18 cellular contexts compared by ENCODE assay signal in genomic region chr5:151200913-151201445, GRCh38. TPM values are rescaled to one million over a fixed set of nuclear protein-coding genes. Genes with fewer than 3 reads are reported as not detected.
DNase-seq lines count a peak whose midpoint lies in the region; ATAC-seq and TF ChIP-seq lines count a peak whose summit lies in the region.
"Had no signal": no experiment of that assay in that cellular context is flagged by ENCODE, and none has a peak within 500 bp of the region (broad histone marks: within the 10 kb centered on the region; RNA-seq: fewer than 3 reads in every experiment).

No MANE protein-coding gene starts in this region.

- no peaks in the 10 kb centered on the region for H3K9me3 Mint-ChIP-seq in CD4-positive, alpha-beta T cell
- H3K9me3 Mint-ChIP-seq in naive B cell: peaks cover 0 to 5% (median 0%) of the 10 kb centered on the region in 7 donors

- ATAC-seq in CD4-positive, alpha-beta T cell (ENCODE audit: poor library complexity): no peak
- no peak for ATAC-seq in naive B cell (ENCODE audit: low read depth in 2 of 2)
- ATAC-seq in HG03432 (IDR thresholded peaks at IDR 0.05; ENCODE audit: unreplicated experiment): no peak
- ATAC-seq: left ventricle myocardium superior had no signal

- no peak for TF ChIP-seq CTCF in CD4-positive, alpha-beta T cell (IDR thresholded peaks at IDR 0.05)

- DNase-seq in CD4-positive, alpha-beta T cell: no peak
- DNase-seq in NCI-H524 treated with DMSO at 0.1 percent for 48 hours (lab: John Stamatoyannopoulos, UW): peak; percentile 32
- DNase-seq in activated CD8-positive, alpha-beta memory T cell treated with anti-CD3 and anti-CD28 coated beads, Interleukin-2, amount 50 U/mL, for 48 hours: peak; percentile 34
- DNase-seq in naive B cell: no peak
- no peak for DNase-seq in SKM-1 (lab: John Stamatoyannopoulos, UW; ENCODE audit: unreplicated experiment)
- no peak for DNase-seq in NCI-H1930 (lab: John Stamatoyannopoulos, UW)
- no peak for DNase-seq in NCI-H1105 treated with DMSO at 0.1 percent for 48 hours (lab: John Stamatoyannopoulos, UW)
- DNase-seq: DMS153; foreskin melanocyte; KG1; left ventricle myocardium superior; NCI-H1092 treated with DMSO at 0.1 percent for 48 hours; SHP77; stimulated activated CD4-positive, alpha-beta T cell treated with anti-CD3 and anti-CD28 coated beads, Interleukin-12 subunit alpha, Interleukin-12 subunit beta, amount 100 ng/mL, for 4 hours; T1000 had no signal

- H3K27me3 Mint-ChIP-seq in CD4-positive, alpha-beta T cell: no peaks in the 10 kb centered on the region
- H3K27me3 Mint-ChIP-seq in naive B cell: no peaks in the 10 kb centered on the region

- POLR2A ChIA-PET in CD4-positive, alpha-beta T cell (lab: Charles Lee): interaction anchor here (0.8 to 4.6 kb wide), 4 partner anchors 9 to 112 kb away, joined by 3 to 31 read pairs (median 8); no protein-coding TSS in a partner anchor

- intact Hi-C loops in CD4-positive, alpha-beta T cell (cut with DNase I, micrococcal nuclease): no loop called here

- H3K9me3 ChIP-seq in CD4-positive, alpha-beta T cell (ENCODE audit: control insufficient read depth, low read length): no peaks in the 10 kb centered on the region
- H3K9me3 ChIP-seq: vagina had no signal

- peaks cover 66% of the 10 kb centered on the region for H3K4me1 Mint-ChIP-seq in CD4-positive, alpha-beta T cell (ENCODE audit: low read depth)
- H3K4me1 Mint-ChIP-seq in naive B cell: peaks cover 46 to 70% (median 59%) of the 10 kb centered on the region in 3 donors

- H3K27me3 ChIP-seq in CD4-positive, alpha-beta T cell (ENCODE audit: control insufficient read depth, insufficient read depth, low read length): no peaks in the 10 kb centered on the region
- H3K27me3 ChIP-seq: vagina had no signal

- H3K4me3 Mint-ChIP-seq in CD4-positive, alpha-beta T cell: peak overlapping the region; percentile 8
- peak overlapping the region in 2 of 8 donors; percentile 32 to 69 for H3K4me3 Mint-ChIP-seq in naive B cell

- peak overlapping the region; percentile 48 for H3K27ac ChIP-seq in CD4-positive, alpha-beta T cell (ENCODE audit: low read depth, low read length)
- H3K27ac ChIP-seq: HL-60, vagina had no signal

- CTCF ChIA-PET in CD4-positive, alpha-beta T cell (lab: Charles Lee): no interaction called here

- H3K36me3 Mint-ChIP-seq in CD4-positive, alpha-beta T cell (ENCODE audit: low read depth): peaks cover 85% of the 10 kb centered on the region
- peaks cover 35% of the 10 kb centered on the region in 2 donors for H3K36me3 Mint-ChIP-seq in naive B cell

- H3K27ac Mint-ChIP-seq in CD4-positive, alpha-beta T cell: peak overlapping the region; percentile 90
- H3K27ac Mint-ChIP-seq in naive B cell: peak overlapping the region in 5 of 6 donors; percentile 24 to 84 (median 61)

RNA-seq across cellular contexts. Expression of gene CCDC69, which starts 22.9 kb away (rescaled TPM):
- 10 to 100 TPM; 68.0 to 68.9 TPM for total RNA-seq in CD4-positive, alpha-beta T cell
- 100 to 1,000 TPM in 3 of 6 donors, 10 to 100 TPM in 3; 76.4 to 143 (median 98.1) TPM for polyA plus RNA-seq in naive B cell (ENCODE audit: low read depth in 6 of 6)

RNA-seq across cellular contexts. Expression of gene ANXA6, which starts 43.4 kb away (rescaled TPM):
- 100 to 1,000 TPM; 108 to 130 TPM for total RNA-seq in CD4-positive, alpha-beta T cell
- 100 to 1,000 TPM; 183 to 442 (median 326) TPM for polyA plus RNA-seq in naive B cell (ENCODE audit: low read depth in 6 of 6)

RNA-seq across cellular contexts. Expression of gene GM2A, which starts 52.0 kb away (rescaled TPM):
- 1 to 10 TPM; 3.1 to 4.1 TPM for total RNA-seq in CD4-positive, alpha-beta T cell
- polyA plus RNA-seq in naive B cell (ENCODE audit: low read depth in 6 of 6): 10 to 100 TPM; 37.6 to 74.5 (median 53.4) TPM

Comparison
In these comparisons a context has a peak if more than half of its experiments do, and no peak if none do; other contexts are left out.
1. DNase-seq: peak in NCI-H524 treated with DMSO at 0.1 percent for 48 hours (single experiment) and activated CD8-positive, alpha-beta memory T cell treated with anti-CD3 and anti-CD28 coated beads, Interleukin-2, amount 50 U/mL, for 48 hours (single experiment); none in CD4-positive, alpha-beta T cell (0 of 10), naive B cell (single experiment), SKM-1 (single experiment), NCI-H1930 (0 of 2) and NCI-H1105 treated with DMSO at 0.1 percent for 48 hours (single experiment).